In genomic region chr3:66997560-66998074, GRCh38 we compare ENCODE assay signal across 8 cellular contexts. TPM values are rescaled to one million over a fixed set of nuclear protein-coding genes. Genes with fewer than 3 reads are reported as not detected.
A peak's percentile ranks its signal among the peaks of the same experiment; 100 is the strongest.
DNase-seq lines count a peak whose midpoint lies in the region; ATAC-seq, FAIRE-seq and TF ChIP-seq lines count a peak whose summit lies in the region.

No MANE protein-coding gene starts in this region.

- no peaks in the 10 kb centered on the region for H3K9me3 ChIP-seq in gastrocnemius medialis

- no peak for ATAC-seq in T-cell (replicated peaks in 1 of 4)
- peak; percentile 27 to 37 for ATAC-seq in gastrocnemius medialis

- peak overlapping the region; percentile 47 to 68 (median 66) for H3K27ac ChIP-seq in gastrocnemius medialis

- no peaks in the 10 kb centered on the region for H3K9me3 Mint-ChIP-seq in T-cell

- in situ Hi-C loops in gastrocnemius medialis (cut with MboI; ENCODE audit: low sequenced_read_pairs in 4 of 4), result no loop called here

- FAIRE-seq in GM12891 (lab: Jason Lieb, UNC), result no peak

- TF ChIP-seq CTCF in fibroblast of pulmonary artery (IDR thresholded peaks at IDR 0.05; ENCODE audit: low read length, missing control alignments) (no peak), gastrocnemius medialis (IDR thresholded peaks at IDR 0.05 in 4 of 5, conservative IDR thresholded peaks at IDR 0.05 in 1 of 5) (no peak)

- peak overlapping the region; percentile 90 to 95 (median 93) for H3K4me3 Mint-ChIP-seq in T-cell

- CTCF ChIA-PET in T-cell (lab: Charles Lee), result interaction anchor here (0.6 to 2.3 kb wide), 9 partner anchors 15 to 950 kb away, joined by 3 to 34 read pairs (median 4); no protein-coding TSS in a partner anchor

- H3K4me1 Mint-ChIP-seq in T-cell, result peaks cover 22 to 33% (median 32%) of the 10 kb centered on the region in 3 donors

- DNase-seq in NCI-H82 (lab: John Stamatoyannopoulos, UW), result peak; percentile 10
- no peak for DNase-seq in NCI-H82 treated with DMSO at 0.1 percent for 48 hours (lab: John Stamatoyannopoulos, UW; ENCODE audit: unreplicated experiment)
- DNase-seq in T-cell, result peak in 11 of 34 experiments; percentile 1 to 25 (median 3)
- no peak for DNase-seq in fibroblast of pulmonary artery (ENCODE audit: low read depth)
- peak; percentile 2 to 27 for DNase-seq in gastrocnemius medialis
- no peak for DNase-seq in GM12891 (ENCODE audit: insufficient read length, low spot score)
- no peak for DNase-seq in NCI-H2196 treated with DMSO at 0.1 percent for 48 hours (lab: John Stamatoyannopoulos, UW; ENCODE audit: unreplicated experiment)
- DNase-seq in NCI-H1694 (lab: John Stamatoyannopoulos, UW), result no peak

- TF ChIP-seq POLR2A in gastrocnemius medialis (IDR thresholded peaks at IDR 0.05) (no peak), GM12891 (IDR thresholded peaks at IDR 0.05; ENCODE audit: low read depth, low read length) (no peak)

- peaks cover 7% of the 10 kb centered on the region for H3K36me3 Mint-ChIP-seq in T-cell

- peaks cover 0 to 4% (median 0%) of the 10 kb centered on the region in 3 donors for H3K27me3 ChIP-seq in gastrocnemius medialis

- POLR2A ChIA-PET in T-cell (lab: Charles Lee), result interaction anchor here in 1 of 2 donors (0.9 to 1.4 kb wide), 4 partner anchors 25 to 950 kb away, joined by 3 to 14 read pairs (median 6); partner anchors contain the start of gene SLC25A26

- H3K36me3 ChIP-seq in gastrocnemius medialis, result no peaks in the 10 kb centered on the region

- peaks cover 19 to 26% of the 10 kb centered on the region in 2 donors for H3K27me3 Mint-ChIP-seq in T-cell

- peak overlapping the region; percentile 84 to 92 for H3K27ac Mint-ChIP-seq in T-cell

- H3K4me1 ChIP-seq in gastrocnemius medialis, result peaks cover 14 to 19% of the 10 kb centered on the region in 2 donors

- intact Hi-C loops in gastrocnemius medialis (cut with DNase I; ENCODE audit: low total_unique reads), result loop anchor here (1.0 to 5.0 kb wide), 3 partner anchors 496 to 775 kb away; partner anchors contain the start of genes LRIG1 and SUCLG2

- H3K4me3 ChIP-seq in fibroblast of pulmonary artery (replicated peaks; ENCODE audit: low read depth, low read length) (peak overlapping the region; percentile 44), gastrocnemius medialis (peak overlapping the region; percentile 78 to 84 (median 80))

TF ChIP-seq in GM12891, 5 proteins besides CTCF, POLR2A, EP300 and RAD21:
- no peak for TF ChIP-seq POLR2AphosphoS5 (IDR thresholded peaks at IDR 0.05; ENCODE audit: low read depth, low read length)
- no peak for TF ChIP-seq SPI1 (IDR thresholded peaks at IDR 0.05; ENCODE audit: low read depth, low read length)
- TF ChIP-seq PAX5 (IDR thresholded peaks at IDR 0.05; ENCODE audit: insufficient read depth, low read length, severe bottlenecking), result no peak
- no peak for TF ChIP-seq POU2F2 (IDR thresholded peaks at IDR 0.05; ENCODE audit: low read depth, low read length)
- no peak for TF ChIP-seq TAF1 (IDR thresholded peaks at IDR 0.05; ENCODE audit: low read depth, low read length)

RNA-seq across cellular contexts. Expression of gene KBTBD8, which starts 0.5 kb away (rescaled TPM):
- total RNA-seq in T-cell, result 10 to 100 TPM in 2 of 5 donors, 1 to 10 TPM in 3; 3.3 to 11.5 (median 6.1) TPM
- total RNA-seq in gastrocnemius medialis, result 1 to 10 TPM; 1.1 to 8.0 (median 1.6) TPM
- polyA plus RNA-seq in GM12891 (2012; ENCODE audit: low read depth, missing spikeins), result 4.4 TPM

Comparison
In these comparisons a context has a peak if more than half of its experiments do, and no peak if none do; other contexts are left out.
1. DNase-seq: peak in NCI-H82 (single experiment) and gastrocnemius medialis (2 of 2); none in NCI-H82 treated with DMSO at 0.1 percent for 48 hours (single experiment), fibroblast of pulmonary artery (single experiment), GM12891 (single experiment), NCI-H2196 treated with DMSO at 0.1 percent for 48 hours (single experiment) and NCI-H1694 (single experiment).
2. ATAC-seq: peak in gastrocnemius medialis (2 of 2); none in T-cell (0 of 4).